In genomic region chr12:93176610-93177126, GRCh38 we compare ENCODE assay signal across 17 cellular contexts.
DNase-seq lines count a peak whose midpoint lies in the region; ATAC-seq, FAIRE-seq and TF ChIP-seq lines count a peak whose summit lies in the region.
"Had no signal": no experiment of that assay in that cellular context is flagged by ENCODE, and none has a peak within 500 bp of the region (broad histone marks: within the 10 kb centered on the region; RNA-seq: fewer than 3 reads in every experiment).

No MANE protein-coding gene starts in this region.

- H3K4me1 ChIP-seq in ascending aorta = peaks cover 4 to 20% of the 10 kb centered on the region in 2 donors
- peaks cover 21 to 87% (median 24%) of the 10 kb centered on the region in 3 donors for H3K4me1 ChIP-seq in gastroesophageal sphincter
- H3K4me1 ChIP-seq in skeletal muscle tissue (ENCODE audit: control insufficient read depth in 3 of 3, insufficient read depth in 3 of 3, low read length in 3 of 3) = peaks cover 44 to 55% (median 47%) of the 10 kb centered on the region in 3 donors
- peaks cover 0 to 2% of the 10 kb centered on the region in 2 donors for H3K4me1 ChIP-seq in kidney (ENCODE audit: control insufficient read depth in 1 of 2, insufficient read depth in 1 of 2, low read depth in 1 of 2, low read length in 2 of 2)

- TF ChIP-seq POLR2A in gastroesophageal sphincter (IDR thresholded peaks at IDR 0.05) = no peak

- H3K4me1 Mint-ChIP-seq in HFFc6 (ENCODE audit: low read depth) = peaks cover 45% of the 10 kb centered on the region

- H3K9me3 ChIP-seq in ascending aorta (no peaks in the 10 kb centered on the region), gastroesophageal sphincter (no peaks in the 10 kb centered on the region), skeletal muscle tissue (ENCODE audit: control insufficient read depth in 3 of 3, low read length in 3 of 3) (no peaks in the 10 kb centered on the region), kidney (ENCODE audit: control insufficient read depth in 1 of 2, low read length in 2 of 2) (no peaks in the 10 kb centered on the region)

- H3K9ac ChIP-seq in skeletal muscle tissue (ENCODE audit: low read depth in 1 of 3, low read length in 3 of 3) (no peak overlapping the region), kidney (ENCODE audit: low read length in 2 of 2) (no peak overlapping the region)

- intact Hi-C loops in ascending aorta (cut with DNase I) (no loop called here), kidney (cut with DNase I) (no loop called here)

- H3K27me3 ChIP-seq in ascending aorta (no peaks in the 10 kb centered on the region), gastroesophageal sphincter (no peaks in the 10 kb centered on the region), skeletal muscle tissue (ENCODE audit: control insufficient read depth in 3 of 3, insufficient read depth in 3 of 3, low read length in 3 of 3) (no peaks in the 10 kb centered on the region)

- peak overlapping the region; percentile 76 for H3K27ac Mint-ChIP-seq in HFFc6
- H3K27ac Mint-ChIP-seq: activated T-helper 2 cell treated with anti-CD3 and anti-CD28 coated beads, Interferon-gamma antibody, Interleukin-2, Interleukin-4, amounts not matched to agents 10 μg/mL and 5 μg/mL and 100 μg/mL, durations not matched to agents 14 hours and 24 hours and 36 hours had no signal

- TF ChIP-seq CTCF in HFFc6 (IDR thresholded peaks at IDR 0.05) (no peak), ascending aorta (IDR thresholded peaks at IDR 0.05) (no peak), gastroesophageal sphincter (IDR thresholded peaks at IDR 0.05) (no peak), kidney (IDR thresholded peaks at IDR 0.05; ENCODE audit: borderline replicate concordance, extremely low read depth, insufficient read depth) (no peak)

- no peaks in the 10 kb centered on the region; the same call in 1 of the 2 replicates for H3K27me3 Mint-ChIP-seq in HFFc6 (ENCODE audit: insufficient read depth)
- H3K27me3 Mint-ChIP-seq: type B pancreatic cell had no signal

- H3K27ac ChIP-seq in ascending aorta = peak overlapping the region; percentile 52 to 79
- H3K27ac ChIP-seq in gastroesophageal sphincter = peak overlapping the region; percentile 34 to 88 (median 82)
- peak overlapping the region; percentile 83 for H3K27ac ChIP-seq in skeletal muscle tissue (ENCODE audit: low read depth, low read length)
- H3K27ac ChIP-seq in kidney (ENCODE audit: low read depth in 2 of 2, low read length in 2 of 2) = no peak overlapping the region
- H3K27ac ChIP-seq: HL-60 had no signal

- TF ChIP-seq EP300 in gastroesophageal sphincter (IDR thresholded peaks at IDR 0.05) = no peak

- no peaks in the 10 kb centered on the region for H3K36me3 Mint-ChIP-seq in HFFc6 (ENCODE audit: low read depth)

- H3K4me3 Mint-ChIP-seq in HFFc6 = peak overlapping the region; percentile 1; the same call in 1 of the 2 replicates
- H3K4me3 Mint-ChIP-seq: type B pancreatic cell had no signal

- no peak overlapping the region for H3K4me3 ChIP-seq in ascending aorta
- no peak overlapping the region for H3K4me3 ChIP-seq in gastroesophageal sphincter
- H3K4me3 ChIP-seq in skeletal muscle tissue (ENCODE audit: low read length in 3 of 3) = peak overlapping the region in 1 of 3 donors; percentile 26
- H3K4me3 ChIP-seq in kidney (ENCODE audit: low read length in 2 of 2) = no peak overlapping the region

- ATAC-seq in gastroesophageal sphincter (no peak), HG03135 (IDR thresholded peaks at IDR 0.05; ENCODE audit: unreplicated experiment) (no peak)

- H3K9me3 Mint-ChIP-seq in HFFc6 = no peaks in the 10 kb centered on the region
- H3K9me3 Mint-ChIP-seq: activated T-helper 2 cell treated with anti-CD3 and anti-CD28 coated beads, Interferon-gamma antibody, Interleukin-2, Interleukin-4, amounts not matched to agents 10 μg/mL and 5 μg/mL and 100 μg/mL, durations not matched to agents 14 hours and 24 hours and 36 hours had no signal

- no peak for FAIRE-seq in kidney (lab: Jason Lieb, UNC)
- FAIRE-seq: D721Med, islet of Langerhans had no signal

- 16 to 20% methylated on average over 1 to 2 of the region's 2 CpGs for WGBS in gastroesophageal sphincter (ENCODE audit: low coverage in 1 of 2), 2 donors

- DNase-seq in HFFc6 = no peak
- no peak for DNase-seq in ascending aorta (ENCODE audit: low spot score in 2 of 2)
- no peak for DNase-seq in stimulated activated CD4-positive, alpha-beta T cell treated with anti-CD3 and anti-CD28 coated beads, Interleukin-4, amount 100 ng/mL, for 24 hours
- DNase-seq in kidney = no peak
- DNase-seq in NCI-H526 treated with DMSO at 0.1 percent for 48 hours (lab: John Stamatoyannopoulos, UW) = no peak
- DNase-seq: aorta; effector CD4-positive, alpha-beta T cell; NCI-H1417; NCI-H226 had no signal

- H3K36me3 ChIP-seq in ascending aorta = no peaks in the 10 kb centered on the region
- no peaks in the 10 kb centered on the region for H3K36me3 ChIP-seq in gastroesophageal sphincter
- no peaks in the 10 kb centered on the region for H3K36me3 ChIP-seq in skeletal muscle tissue (ENCODE audit: control insufficient read depth in 3 of 3, insufficient read depth in 3 of 3, low read length in 3 of 3)
- H3K36me3 ChIP-seq in kidney (ENCODE audit: control insufficient read depth in 1 of 2, insufficient read depth in 2 of 2, low read length in 2 of 2) = no peaks in the 10 kb centered on the region

Comparison
In these comparisons a context has a peak if more than half of its experiments do, and no peak if none do; other contexts are left out.
1. H3K27ac ChIP-seq: peak in ascending aorta (2 of 2), gastroesophageal sphincter (4 of 4) and skeletal muscle tissue (single experiment); none in kidney (0 of 2).